Comparison of ENCODE assay signal across 14 cellular contexts in genomic region chr20:25465398-25465797, GRCh38. TPM values are rescaled to one million over a fixed set of nuclear protein-coding genes. Genes with fewer than 3 reads are reported as not detected.
DNase-seq lines count a peak whose midpoint lies in the region; ATAC-seq and TF ChIP-seq lines count a peak whose summit lies in the region.
"Had no signal": no experiment of that assay in that cellular context is flagged by ENCODE, and none has a peak within 500 bp of the region (broad histone marks: within the 10 kb centered on the region; RNA-seq: fewer than 3 reads in every experiment).

No MANE protein-coding gene starts in this region.

- intact Hi-C loops in left ventricle myocardium superior (cut with micrococcal nuclease) (no loop called here), Right ventricle myocardium superior (cut with DNase I) (no loop called here), sigmoid colon (cut with DNase I) (no loop called here)

- TF ChIP-seq EP300 in sigmoid colon (IDR thresholded peaks at IDR 0.05) = no peak

- H3K36me3 ChIP-seq in sigmoid colon = peaks cover 14 to 95% (median 28%) of the 10 kb centered on the region in 4 donors

- peak overlapping the region; percentile 73 for H3K27ac Mint-ChIP-seq in glutamatergic neuron (ENCODE audit: unreplicated experiment)
- H3K27ac Mint-ChIP-seq: CD4-positive, alpha-beta T cell; GM23338 had no signal

- H3K4me3 Mint-ChIP-seq in glutamatergic neuron (ENCODE audit: unreplicated experiment) = no peak overlapping the region
- H3K4me3 Mint-ChIP-seq: CD4-positive, alpha-beta T cell; GM23338 had no signal

- no peak overlapping the region for H3K4me3 ChIP-seq in sigmoid colon
- H3K4me3 ChIP-seq: GM23338 had no signal

- H3K4me1 Mint-ChIP-seq in glutamatergic neuron (ENCODE audit: low read depth, unreplicated experiment) = peaks cover 17% of the 10 kb centered on the region

- H3K9me3 ChIP-seq in sigmoid colon = no peaks in the 10 kb centered on the region
- H3K9me3 ChIP-seq: Caco-2 had no signal

- peaks cover 11% of the 10 kb centered on the region for H3K36me3 Mint-ChIP-seq in glutamatergic neuron (ENCODE audit: unreplicated experiment)

- H3K27ac ChIP-seq in sigmoid colon = no peak overlapping the region
- H3K27ac ChIP-seq: C4-2B, HL-60 had no signal

- peaks cover 19% of the 10 kb centered on the region for H3K9me3 Mint-ChIP-seq in glutamatergic neuron (ENCODE audit: unreplicated experiment)
- H3K9me3 Mint-ChIP-seq: CD4-positive, alpha-beta T cell; GM23338 had no signal

- TF ChIP-seq CTCF in glutamatergic neuron (IDR thresholded peaks at IDR 0.05; ENCODE audit: partially characterized antibody, unreplicated experiment) (no peak), sigmoid colon (IDR thresholded peaks at IDR 0.05) (no peak)

- ATAC-seq in left ventricle myocardium superior = peak; percentile 39
- ATAC-seq in Right ventricle myocardium superior (ENCODE audit: poor library complexity) = no peak
- no peak for ATAC-seq in GM18909 (IDR thresholded peaks at IDR 0.05; ENCODE audit: poor library complexity, unreplicated experiment)
- ATAC-seq: GM23338 had no signal

- TF ChIP-seq POLR2A in sigmoid colon (IDR thresholded peaks at IDR 0.05) = no peak

- peaks cover 11% of the 10 kb centered on the region for H3K27me3 Mint-ChIP-seq in glutamatergic neuron (ENCODE audit: unreplicated experiment)
- H3K27me3 Mint-ChIP-seq: CD4-positive, alpha-beta T cell had no signal

- no peak for DNase-seq in left ventricle myocardium superior
- DNase-seq in Right ventricle myocardium superior = no peak
- no peak for DNase-seq in glutamatergic neuron
- peak; percentile 49 for DNase-seq in sigmoid colon
- no peak for DNase-seq in NCI-H2081 (lab: John Stamatoyannopoulos, UW)
- no peak for DNase-seq in NCI-H2171 treated with DMSO at 0.1 percent for 48 hours (lab: John Stamatoyannopoulos, UW)
- DNase-seq: ACHN; Caco-2; CD4-positive, alpha-beta T cell; HCEC 1CT had no signal

- no peaks in the 10 kb centered on the region for H3K27me3 ChIP-seq in sigmoid colon

- H3K4me1 ChIP-seq in sigmoid colon = no peaks in the 10 kb centered on the region

- 93 to 96% methylated on average over 12 of the region's 12 CpGs for WGBS in sigmoid colon, 2 donors

RNA-seq across cellular contexts. Expression of gene GINS1, which starts 57.9 kb away (rescaled TPM):
- total RNA-seq in left ventricle myocardium superior = 0.94 TPM
- total RNA-seq in Right ventricle myocardium superior = 0.46 TPM
- total RNA-seq in glutamatergic neuron (ENCODE audit: unreplicated experiment) = 5.3 TPM
- total RNA-seq in sigmoid colon = 1 to 10 TPM in 1 of 4 donors, under 1 TPM in 3; 0.28 to 1.4 (median 0.50) TPM
- 1 to 10 TPM; 1.2 to 7.6 (median 4.2) TPM for polyA plus RNA-seq in sigmoid colon
